Comparison of ENCODE assay signal across 21 cellular contexts in the genomic region with DNA sequence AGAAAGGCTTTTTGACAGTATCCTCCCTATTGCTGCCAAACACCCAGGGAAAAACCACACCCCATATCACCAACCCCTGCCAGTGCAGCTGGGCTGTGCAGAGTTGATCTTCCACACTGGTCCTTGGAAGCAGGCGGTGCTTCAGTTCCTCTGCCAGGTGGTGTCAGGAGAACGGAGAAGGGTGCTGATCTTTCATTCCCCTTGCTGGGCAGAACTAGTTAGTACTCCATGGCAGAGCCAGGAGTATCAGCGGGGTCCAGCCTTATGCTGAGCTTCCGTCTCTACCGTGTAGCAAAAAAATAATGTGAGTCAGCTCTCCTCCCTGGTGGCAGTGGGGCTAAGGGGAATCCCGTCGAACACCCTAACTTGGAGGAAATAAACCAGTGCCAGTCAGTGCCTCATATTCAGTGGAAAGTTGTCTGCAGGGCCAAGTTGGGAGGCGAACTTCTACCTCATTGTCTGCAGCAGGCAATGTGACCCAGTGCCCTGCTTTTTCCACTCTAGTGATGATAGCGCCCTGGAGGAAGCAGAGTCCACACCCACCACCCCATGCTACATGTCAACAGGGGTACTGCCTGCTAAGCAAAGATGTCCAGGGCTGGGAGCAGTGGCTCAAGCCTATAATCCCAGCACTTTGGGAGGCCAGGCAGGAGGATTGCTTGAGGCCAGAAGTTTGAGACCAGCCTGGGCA.
DNase-seq lines count a peak whose midpoint lies in the region; ATAC-seq and TF ChIP-seq lines count a peak whose summit lies in the region.
"Had no signal": no experiment of that assay in that cellular context is flagged by ENCODE, and none has a peak within 500 bp of the region (broad histone marks: within the 10 kb centered on the region; RNA-seq: fewer than 3 reads in every experiment).

No MANE protein-coding gene starts in this region.

- H3K4me2 ChIP-seq in MM.1S (ENCODE audit: low read depth, low read length), result no peak overlapping the region

- H3K9ac ChIP-seq in MM.1S (ENCODE audit: low read length), result no peak overlapping the region

- H3K36me3 ChIP-seq in MG63 (no peaks in the 10 kb centered on the region), esophagus muscularis mucosa (no peaks in the 10 kb centered on the region), psoas muscle (ENCODE audit: insufficient read depth in 1 of 2, low read depth in 1 of 2) (no peaks in the 10 kb centered on the region), MM.1S (replicated peaks; ENCODE audit: insufficient read depth, low read length) (no peaks in the 10 kb centered on the region)
- H3K36me3 ChIP-seq: breast epithelium had no signal

- no peaks in the 10 kb centered on the region for H3K27me3 Mint-ChIP-seq in activated T-cell treated with anti-CD3 and anti-CD28 coated beads, Interleukin-2, amount 50 U/mL, for 24 hours
- H3K27me3 Mint-ChIP-seq: CD8-positive, alpha-beta memory T cell had no signal

- no peak overlapping the region for H3K27ac Mint-ChIP-seq in activated T-cell treated with anti-CD3 and anti-CD28 coated beads, Interleukin-2, amount 50 U/mL, for 24 hours
- H3K27ac Mint-ChIP-seq: CD8-positive, alpha-beta memory T cell; natural killer cell had no signal

- no peaks in the 10 kb centered on the region for H3F3A ChIP-seq in MM.1S (ENCODE audit: insufficient read depth, low read length)

- TF ChIP-seq CTCF in esophagus muscularis mucosa (IDR thresholded peaks at IDR 0.05), result no peak
- TF ChIP-seq CTCF in psoas muscle (IDR thresholded peaks at IDR 0.05), result no peak
- no peak for TF ChIP-seq CTCF in MM.1S (IDR thresholded peaks at IDR 0.05; ENCODE audit: low read length)

- no peaks in the 10 kb centered on the region for H3K9me3 Mint-ChIP-seq in activated T-cell treated with anti-CD3 and anti-CD28 coated beads, Interleukin-2, amount 50 U/mL, for 24 hours
- H3K9me3 Mint-ChIP-seq: CD8-positive, alpha-beta memory T cell; natural killer cell had no signal

- H3K4me1 Mint-ChIP-seq in activated T-cell treated with anti-CD3 and anti-CD28 coated beads, Interleukin-2, amount 50 U/mL, for 24 hours (ENCODE audit: low read depth), result no peaks in the 10 kb centered on the region
- H3K4me1 Mint-ChIP-seq: CD8-positive, alpha-beta memory T cell had no signal

- H3K9me3 ChIP-seq in MG63 (no peaks in the 10 kb centered on the region), esophagus muscularis mucosa (no peaks in the 10 kb centered on the region), psoas muscle (no peaks in the 10 kb centered on the region), MM.1S (replicated peaks; ENCODE audit: insufficient read depth, low read length) (no peaks in the 10 kb centered on the region)
- H3K9me3 ChIP-seq: breast epithelium had no signal

- no peaks in the 10 kb centered on the region for H3K9me2 ChIP-seq in MM.1S (replicated peaks; ENCODE audit: insufficient read depth, low read length)

- peak; percentile 23 for DNase-seq in DMS 273 (lab: John Stamatoyannopoulos, UW; ENCODE audit: unreplicated experiment)
- DNase-seq in DMS 273 treated with DMSO at 0.1 percent for 48 hours (lab: John Stamatoyannopoulos, UW), result no peak
- peak; percentile 3 for DNase-seq in MG63
- DNase-seq in esophagus muscularis mucosa (ENCODE audit: extremely low spot score), result no peak
- no peak for DNase-seq in psoas muscle
- DNase-seq in MM.1S, result no peak
- no peak for DNase-seq in HK-2 (ENCODE audit: unreplicated experiment)
- DNase-seq in activated T-cell treated with anti-CD3 and anti-CD28 coated beads, Interleukin-2, amount 50 U/mL, for 24 hours, result no peak
- DNase-seq: activated CD4-positive, alpha-beta T cell treated with anti-CD3 and anti-CD28 coated beads, Interleukin-2, amount 50 U/mL, for 4 hours; activated effector memory CD4-positive, alpha-beta T cell treated with Interleukin-2 at 50 U/mL for 16 hours; AML-193; CD8-positive, alpha-beta memory T cell; cortex of kidney; natural killer cell; NCI-H1930; NCI-H510A; small intestine; stimulated activated naive CD4-positive, alpha-beta T cell treated with Interleukin-2 at 50 U/mL for 16 hours; T-helper 9 cell had no signal

- H3K36me3 Mint-ChIP-seq in activated T-cell treated with anti-CD3 and anti-CD28 coated beads, Interleukin-2, amount 50 U/mL, for 24 hours (ENCODE audit: low read depth), result no peaks in the 10 kb centered on the region
- H3K36me3 Mint-ChIP-seq: CD8-positive, alpha-beta memory T cell; natural killer cell had no signal

- H3K4me1 ChIP-seq in esophagus muscularis mucosa (peaks cover 4 to 81% (median 51%) of the 10 kb centered on the region in 4 donors), psoas muscle (peaks cover 3% of the 10 kb centered on the region), MM.1S (ENCODE audit: low read length) (no peaks in the 10 kb centered on the region)

- H2AFZ ChIP-seq in MM.1S (ENCODE audit: low read length), result no peak overlapping the region

- no peaks in the 10 kb centered on the region for H4K20me1 ChIP-seq in MM.1S (ENCODE audit: insufficient read depth, low read length)

- no peak for TF ChIP-seq POLR2A in esophagus muscularis mucosa (IDR thresholded peaks at IDR 0.05; ENCODE audit: low read depth)

- H3K27ac ChIP-seq in esophagus muscularis mucosa (replicated peaks in 1 of 4) (peak overlapping the region; percentile 32 to 50 (median 42)), psoas muscle (no peak overlapping the region), MM.1S (ENCODE audit: low read length) (no peak overlapping the region)
- H3K27ac ChIP-seq: 22Rv1 had no signal

- intact Hi-C loops in esophagus muscularis mucosa (cut with DNase I) (no loop called here), psoas muscle (cut with DNase I) (no loop called here)

- TF ChIP-seq EP300 in esophagus muscularis mucosa (IDR thresholded peaks at IDR 0.05), result no peak

- H3K27me3 ChIP-seq in MG63 (no peaks in the 10 kb centered on the region), esophagus muscularis mucosa (no peaks in the 10 kb centered on the region), psoas muscle (ENCODE audit: insufficient read depth in 3 of 3, low read length in 2 of 3) (no peaks in the 10 kb centered on the region), MM.1S (replicated peaks; ENCODE audit: insufficient read depth, low read length) (no peaks in the 10 kb centered on the region)
- H3K27me3 ChIP-seq: breast epithelium had no signal

- H3K4me3 ChIP-seq in MG63 (no peak overlapping the region), esophagus muscularis mucosa (no peak overlapping the region), psoas muscle (no peak overlapping the region), MM.1S (ENCODE audit: low read length) (no peak overlapping the region)
- H3K4me3 ChIP-seq: breast epithelium had no signal

- no peaks in the 10 kb centered on the region for H3K79me2 ChIP-seq in MM.1S (ENCODE audit: low read length)

- 67% methylated on average over 7 of the region's 9 CpGs for WGBS in esophagus muscularis mucosa
- 30 to 38% (median 35%) methylated on average over 9 of the region's 9 CpGs for WGBS in psoas muscle, 3 donors

- H3K4me3 Mint-ChIP-seq in activated T-cell treated with anti-CD3 and anti-CD28 coated beads, Interleukin-2, amount 50 U/mL, for 24 hours, result no peak overlapping the region
- H3K4me3 Mint-ChIP-seq: CD8-positive, alpha-beta memory T cell; natural killer cell had no signal

- peak; percentile 44 to 68 (median 60) for ATAC-seq in psoas muscle
- ATAC-seq: natural killer cell had no signal

Comparison
In these comparisons a context has a peak if more than half of its experiments do, and no peak if none do; other contexts are left out.
1. DNase-seq: peak in DMS 273 (single experiment) and MG63 (single experiment); none in DMS 273 treated with DMSO at 0.1 percent for 48 hours (single experiment), esophagus muscularis mucosa (single experiment), psoas muscle (0 of 2), MM.1S (single experiment), HK-2 (single experiment) and activated T-cell treated with anti-CD3 and anti-CD28 coated beads, Interleukin-2, amount 50 U/mL, for 24 hours (single experiment).
2. H3K27ac ChIP-seq: peak in esophagus muscularis mucosa (4 of 4); none in psoas muscle (single experiment) and MM.1S (single experiment).